Comparison of ENCODE assay signal across 8 cellular contexts in genomic region chr3:11719406-11720219, GRCh38.
DNase-seq lines count a peak whose midpoint lies in the region; ATAC-seq and TF ChIP-seq lines count a peak whose summit lies in the region.

No MANE protein-coding gene starts in this region.

- H3K9me2 ChIP-seq in PC-9 (ENCODE audit: insufficient read depth): no peaks in the 10 kb centered on the region

- peak; percentile 79 to 97 for DNase-seq in PC-9
- DNase-seq in activated gamma-delta T cell (lab: John Stamatoyannopoulos, UW): peak; percentile 43
- peak; percentile 60 for DNase-seq in fibroblast of the aortic adventitia (ENCODE audit: low read depth)
- peak; percentile 91 for DNase-seq in nephron progenitor cell

- peak overlapping the region; percentile 62 for H3K4me3 Mint-ChIP-seq in nephron progenitor cell
- H3K4me3 Mint-ChIP-seq in stimulated activated naive CD8-positive, alpha-beta T cell treated with anti-CD3 and anti-CD28 coated beads, Interleukin-15, Interleukin-2, amounts not matched to agents 100 ng/mL and 50 ng/mL, for 24 hours: peak overlapping the region; percentile 84

- no peaks in the 10 kb centered on the region for H3K9me3 Mint-ChIP-seq in nephron progenitor cell
- no peaks in the 10 kb centered on the region for H3K9me3 Mint-ChIP-seq in stimulated activated naive CD8-positive, alpha-beta T cell treated with anti-CD3 and anti-CD28 coated beads, Interleukin-15, Interleukin-2, amounts not matched to agents 100 ng/mL and 50 ng/mL, for 24 hours

- H3K4me1 Mint-ChIP-seq in nephron progenitor cell: peaks cover 46% of the 10 kb centered on the region
- H3K4me1 Mint-ChIP-seq in stimulated activated naive CD8-positive, alpha-beta T cell treated with anti-CD3 and anti-CD28 coated beads, Interleukin-15, Interleukin-2, amounts not matched to agents 100 ng/mL and 50 ng/mL, for 24 hours (ENCODE audit: low read depth): peaks cover 20% of the 10 kb centered on the region

- POLR2A ChIA-PET in PC-9 (lab: Charles Lee; ENCODE audit: unreplicated experiment): interaction anchor here (0.6 kb wide), 1 partner anchor 115 kb away, joined by 3 read pairs; no protein-coding TSS in a partner anchor

- peak overlapping the region; percentile 81 for H2AFZ ChIP-seq in PC-9

- H3F3A ChIP-seq in PC-9 (ENCODE audit: insufficient read depth, low read depth): peaks cover 29% of the 10 kb centered on the region

- no peaks in the 10 kb centered on the region for H3K36me3 Mint-ChIP-seq in nephron progenitor cell (ENCODE audit: low read depth)
- H3K36me3 Mint-ChIP-seq in stimulated activated naive CD8-positive, alpha-beta T cell treated with anti-CD3 and anti-CD28 coated beads, Interleukin-15, Interleukin-2, amounts not matched to agents 100 ng/mL and 50 ng/mL, for 24 hours (ENCODE audit: low read depth): no peaks in the 10 kb centered on the region

- ATAC-seq in GM19372 (IDR thresholded peaks at IDR 0.05; ENCODE audit: low read depth, unreplicated experiment) (peak; percentile 64), HG03469 (IDR thresholded peaks at IDR 0.05; ENCODE audit: unreplicated experiment) (peak; percentile 54)

- H3K27ac ChIP-seq in C4-2B (peak overlapping the region; percentile 97), PC-9 (peak overlapping the region; percentile 90)

- peaks cover 48% of the 10 kb centered on the region for H3K79me2 ChIP-seq in PC-9 (ENCODE audit: low read depth)

- peaks cover 40% of the 10 kb centered on the region for H3K27me3 Mint-ChIP-seq in nephron progenitor cell (ENCODE audit: low read depth, poor library complexity)
- peaks cover 21% of the 10 kb centered on the region for H3K27me3 Mint-ChIP-seq in stimulated activated naive CD8-positive, alpha-beta T cell treated with anti-CD3 and anti-CD28 coated beads, Interleukin-15, Interleukin-2, amounts not matched to agents 100 ng/mL and 50 ng/mL, for 24 hours

- CTCF ChIA-PET in PC-9 (lab: Charles Lee): no interaction called here

- H3K4me3 ChIP-seq in PC-9: peak overlapping the region; percentile 76
- peak overlapping the region; percentile 84 for H3K4me3 ChIP-seq in fibroblast of the aortic adventitia (ENCODE audit: low read depth, low read length)

- peaks cover 43% of the 10 kb centered on the region for H3K4me1 ChIP-seq in PC-9 (replicated peaks; ENCODE audit: insufficient read depth)

- H3K4me2 ChIP-seq in PC-9: peak overlapping the region; percentile 89

- 0 out of 2 replicates have a peak, but pooled peaks cover 4% of the 10 kb centered on the region for H4K20me1 ChIP-seq in PC-9 (ENCODE audit: insufficient read depth)

- BruUV-seq in PC-9 (replicated peaks; lab: Mats Ljungman, UMichigan): no TSS peak

- TF ChIP-seq CTCF in C4-2B (conservative IDR thresholded peaks at IDR 0.05): no peak
- no peak for TF ChIP-seq CTCF in PC-9 (conservative IDR thresholded peaks at IDR 0.05)
- no peak for TF ChIP-seq CTCF in fibroblast of the aortic adventitia (IDR thresholded peaks at IDR 0.05; ENCODE audit: insufficient read depth, low read length)
- no peak for TF ChIP-seq CTCF in nephron progenitor cell (IDR thresholded peaks at IDR 0.05)

- no peaks in the 10 kb centered on the region for H3K9me3 ChIP-seq in PC-9 (ENCODE audit: insufficient read depth, low read depth)

- no peaks in the 10 kb centered on the region for H3K27me3 ChIP-seq in PC-9 (ENCODE audit: insufficient read depth, low read depth)

- H3K27ac Mint-ChIP-seq in nephron progenitor cell: no peak overlapping the region
- no peak overlapping the region for H3K27ac Mint-ChIP-seq in stimulated activated naive CD8-positive, alpha-beta T cell treated with anti-CD3 and anti-CD28 coated beads, Interleukin-15, Interleukin-2, amounts not matched to agents 100 ng/mL and 50 ng/mL, for 24 hours

- no peaks in the 10 kb centered on the region for H3K36me3 ChIP-seq in PC-9 (ENCODE audit: low read depth)

- intact Hi-C loops in PC-9 (cut with micrococcal nuclease; ENCODE audit: unreplicated experiment): loop anchor here (1.0 to 5.0 kb wide), 5 partner anchors 21 to 83 kb away; no protein-coding TSS in a partner anchor

Comparison
In these comparisons a context has a peak if more than half of its experiments do, and no peak if none do; other contexts are left out.
1. Peak in every context shown above with its lines: DNase-seq, ATAC-seq, H3K4me3 ChIP-seq and H3K27ac ChIP-seq.